ENCODE assay signal across 1 cellular context in the genomic region with DNA sequence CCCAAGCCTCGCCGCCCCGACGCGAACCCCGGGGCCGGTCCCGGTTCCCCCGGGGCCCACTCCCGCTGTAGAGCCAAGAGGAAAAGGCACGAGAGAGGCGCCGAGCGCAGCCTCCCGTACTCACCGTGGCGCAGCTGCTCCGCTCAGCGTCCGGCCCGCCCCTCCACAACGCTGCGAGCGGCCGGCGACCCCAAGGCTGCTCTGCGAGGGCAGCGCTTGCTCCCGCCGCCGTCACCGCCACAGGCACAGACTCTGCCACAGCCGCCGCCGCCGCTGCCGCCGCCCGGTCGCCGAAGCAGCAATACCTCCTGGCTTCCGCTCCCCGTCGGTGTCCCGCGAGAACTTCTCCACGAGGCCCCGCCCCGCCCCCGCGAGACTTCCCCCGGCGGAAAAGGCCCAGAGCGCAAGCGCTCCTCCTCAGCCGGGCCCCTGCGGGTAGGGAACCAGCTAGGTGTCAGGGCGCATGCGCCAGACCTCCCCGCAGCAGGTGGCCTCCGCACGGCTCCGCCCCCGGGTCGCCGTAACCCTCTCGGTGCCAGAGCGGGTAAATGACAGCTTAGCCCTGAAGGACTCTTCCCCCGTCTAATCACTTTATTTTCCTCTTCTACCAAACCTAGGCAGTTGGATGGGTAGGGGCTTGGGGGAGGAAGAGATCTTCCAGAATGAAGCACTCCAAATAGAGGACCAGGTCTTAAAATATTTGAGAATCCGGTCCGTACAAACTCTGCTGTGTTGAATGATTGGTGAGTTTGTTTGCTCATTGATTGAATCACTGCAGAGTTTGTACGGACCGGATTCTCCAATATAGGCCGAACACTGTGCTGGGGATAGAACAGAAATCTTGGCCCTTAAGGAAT.
TF ChIP-seq lines count a peak whose summit lies in the region.

A gene (minus strand): TSS at position 314 of the 857 bp plus-strand sequence. CDS start 12,050 bp downstream, outside the sequence.

TF ChIP-seq in A549, 52 proteins besides CTCF, POLR2A, EP300 and RAD21 (continued from another document):
- TF ChIP-seq, protein P1, sequence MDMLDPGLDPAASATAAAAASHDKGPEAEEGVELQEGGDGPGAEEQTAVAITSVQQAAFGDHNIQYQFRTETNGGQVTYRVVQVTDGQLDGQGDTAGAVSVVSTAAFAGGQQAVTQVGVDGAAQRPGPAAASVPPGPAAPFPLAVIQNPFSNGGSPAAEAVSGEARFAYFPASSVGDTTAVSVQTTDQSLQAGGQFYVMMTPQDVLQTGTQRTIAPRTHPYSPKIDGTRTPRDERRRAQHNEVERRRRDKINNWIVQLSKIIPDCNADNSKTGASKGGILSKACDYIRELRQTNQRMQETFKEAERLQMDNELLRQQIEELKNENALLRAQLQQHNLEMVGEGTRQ (IDR thresholded peaks at IDR 0.05) = peak; percentile 41; the same call in 1 of the 2 replicates
- TF ChIP-seq SMC3 (IDR thresholded peaks at IDR 0.05) = no peak
- TF ChIP-seq, protein P2, sequence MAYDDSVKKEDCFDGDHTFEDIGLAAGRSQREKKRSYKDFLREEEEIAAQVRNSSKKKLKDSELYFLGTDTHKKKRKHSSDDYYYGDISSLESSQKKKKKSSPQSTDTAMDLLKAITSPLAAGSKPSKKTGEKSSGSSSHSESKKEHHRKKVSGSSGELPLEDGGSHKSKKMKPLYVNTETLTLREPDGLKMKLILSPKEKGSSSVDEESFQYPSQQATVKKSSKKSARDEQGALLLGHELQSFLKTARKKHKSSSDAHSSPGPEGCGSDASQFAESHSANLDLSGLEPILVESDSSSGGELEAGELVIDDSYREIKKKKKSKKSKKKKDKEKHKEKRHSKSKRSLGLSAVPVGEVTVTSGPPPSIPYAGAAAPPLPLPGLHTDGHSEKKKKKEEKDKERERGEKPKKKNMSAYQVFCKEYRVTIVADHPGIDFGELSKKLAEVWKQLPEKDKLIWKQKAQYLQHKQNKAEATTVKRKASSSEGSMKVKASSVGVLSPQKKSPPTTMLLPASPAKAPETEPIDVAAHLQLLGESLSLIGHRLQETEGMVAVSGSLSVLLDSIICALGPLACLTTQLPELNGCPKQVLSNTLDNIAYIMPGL (CRISPR knock-in tag; IDR thresholded peaks at IDR 0.05; ENCODE audit: borderline replicate concordance) = no peak
- TF ChIP-seq RFX5 (IDR thresholded peaks at IDR 0.05) = no peak
- no peak for TF ChIP-seq CBX2 (IDR thresholded peaks at IDR 0.05; ENCODE audit: borderline replicate concordance, low read depth)
- TF ChIP-seq JUNB (IDR thresholded peaks at IDR 0.05) = no peak
- TF ChIP-seq MAZ (IDR thresholded peaks at IDR 0.05; ENCODE audit: borderline replicate concordance, low read depth, low read length) = no peak
- no peak for TF ChIP-seq FOSL2 (IDR thresholded peaks at IDR 0.05)
- no peak for TF ChIP-seq FOSL2 (CRISPR knock-in tag; IDR thresholded peaks at IDR 0.05)
- TF ChIP-seq, protein P3, sequence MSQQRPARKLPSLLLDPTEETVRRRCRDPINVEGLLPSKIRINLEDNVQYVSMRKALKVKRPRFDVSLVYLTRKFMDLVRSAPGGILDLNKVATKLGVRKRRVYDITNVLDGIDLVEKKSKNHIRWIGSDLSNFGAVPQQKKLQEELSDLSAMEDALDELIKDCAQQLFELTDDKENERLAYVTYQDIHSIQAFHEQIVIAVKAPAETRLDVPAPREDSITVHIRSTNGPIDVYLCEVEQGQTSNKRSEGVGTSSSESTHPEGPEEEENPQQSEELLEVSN (IDR thresholded peaks at IDR 0.05; ENCODE audit: borderline replicate concordance, low read depth) = 0 out of 2 replicates have a peak, but pooled peaks have one; percentile 24
- TF ChIP-seq, protein P4, sequence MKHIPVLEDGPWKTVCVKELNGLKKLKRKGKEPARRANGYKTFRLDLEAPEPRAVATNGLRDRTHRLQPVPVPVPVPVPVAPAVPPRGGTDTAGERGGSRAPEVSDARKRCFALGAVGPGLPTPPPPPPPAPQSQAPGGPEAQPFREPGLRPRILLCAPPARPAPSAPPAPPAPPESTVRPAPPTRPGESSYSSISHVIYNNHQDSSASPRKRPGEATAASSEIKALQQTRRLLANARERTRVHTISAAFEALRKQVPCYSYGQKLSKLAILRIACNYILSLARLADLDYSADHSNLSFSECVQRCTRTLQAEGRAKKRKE (CRISPR knock-in tag; IDR thresholded peaks at IDR 0.05; ENCODE audit: low read depth) = no peak
- TF ChIP-seq ZSCAN20 (CRISPR knock-in tag; IDR thresholded peaks at IDR 0.05) = no peak
- no peak for TF ChIP-seq FOSB (CRISPR knock-in tag; IDR thresholded peaks at IDR 0.05)
- no peak for TF ChIP-seq BHLHE40 (IDR thresholded peaks at IDR 0.05; ENCODE audit: low read depth, low read length)
- no peak for TF ChIP-seq RCOR1 (IDR thresholded peaks at IDR 0.05; ENCODE audit: low read depth, low read length)
- TF ChIP-seq CEBPB (IDR thresholded peaks at IDR 0.05) = no peak
- TF ChIP-seq NR3C1 (IDR thresholded peaks at IDR 0.05) = no peak
- no peak for TF ChIP-seq HOXB13 (CRISPR knock-in tag; IDR thresholded peaks at IDR 0.05; ENCODE audit: low read depth)
- TF ChIP-seq PHF8 (IDR thresholded peaks at IDR 0.05; ENCODE audit: borderline replicate concordance, low read depth) = peak; percentile 66; the same call in 1 of the 2 replicates
- no peak for TF ChIP-seq HEYL (CRISPR knock-in tag; IDR thresholded peaks at IDR 0.05)
- TF ChIP-seq NPAS2 (CRISPR knock-in tag; IDR thresholded peaks at IDR 0.05; ENCODE audit: borderline replicate concordance) = no peak
- TF ChIP-seq, protein P5, sequence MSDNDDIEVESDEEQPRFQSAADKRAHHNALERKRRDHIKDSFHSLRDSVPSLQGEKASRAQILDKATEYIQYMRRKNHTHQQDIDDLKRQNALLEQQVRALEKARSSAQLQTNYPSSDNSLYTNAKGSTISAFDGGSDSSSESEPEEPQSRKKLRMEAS (IDR thresholded peaks at IDR 0.05) = peak; percentile 24; the same call in 1 of the 2 replicates
- no peak for TF ChIP-seq SREBF2 (IDR thresholded peaks at IDR 0.05)
- TF ChIP-seq POLR2AphosphoS2 (conservative IDR thresholded peaks at IDR 0.05; ENCODE audit: low read length) = no peak
- TF ChIP-seq, protein P6, sequence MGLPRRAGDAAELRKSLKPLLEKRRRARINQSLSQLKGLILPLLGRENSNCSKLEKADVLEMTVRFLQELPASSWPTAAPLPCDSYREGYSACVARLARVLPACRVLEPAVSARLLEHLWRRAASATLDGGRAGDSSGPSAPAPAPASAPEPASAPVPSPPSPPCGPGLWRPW (IDR thresholded peaks at IDR 0.05) = no peak
- TF ChIP-seq KDM5A (IDR thresholded peaks at IDR 0.05) = no peak; the same call in 1 of the 2 replicates
- TF ChIP-seq, protein P7, sequence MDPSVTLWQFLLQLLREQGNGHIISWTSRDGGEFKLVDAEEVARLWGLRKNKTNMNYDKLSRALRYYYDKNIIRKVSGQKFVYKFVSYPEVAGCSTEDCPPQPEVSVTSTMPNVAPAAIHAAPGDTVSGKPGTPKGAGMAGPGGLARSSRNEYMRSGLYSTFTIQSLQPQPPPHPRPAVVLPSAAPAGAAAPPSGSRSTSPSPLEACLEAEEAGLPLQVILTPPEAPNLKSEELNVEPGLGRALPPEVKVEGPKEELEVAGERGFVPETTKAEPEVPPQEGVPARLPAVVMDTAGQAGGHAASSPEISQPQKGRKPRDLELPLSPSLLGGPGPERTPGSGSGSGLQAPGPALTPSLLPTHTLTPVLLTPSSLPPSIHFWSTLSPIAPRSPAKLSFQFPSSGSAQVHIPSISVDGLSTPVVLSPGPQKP (IDR thresholded peaks at IDR 0.05; ENCODE audit: low read depth, low read length) = no peak
- no peak for TF ChIP-seq ZC3H11A (IDR thresholded peaks at IDR 0.05)
- TF ChIP-seq TFCP2L1 (CRISPR knock-in tag; IDR thresholded peaks at IDR 0.05) = peak; percentile 82; the same call in 1 of the 2 replicates
- no peak for TF ChIP-seq TP53 (CRISPR knock-in tag; IDR thresholded peaks at IDR 0.05)
- no peak for TF ChIP-seq ZFP36 (IDR thresholded peaks at IDR 0.05; ENCODE audit: borderline replicate concordance, partially characterized antibody)
- TF ChIP-seq CBX8 (IDR thresholded peaks at IDR 0.05) = no peak
- TF ChIP-seq RNF2 (IDR thresholded peaks at IDR 0.05; ENCODE audit: borderline replicate concordance, low read depth) = no peak
- peak; percentile 92 for TF ChIP-seq CHD2 (IDR thresholded peaks at IDR 0.05; ENCODE audit: low read length, partially characterized antibody)
- TF ChIP-seq RARB (CRISPR knock-in tag; IDR thresholded peaks at IDR 0.05) = no peak
- no peak for TF ChIP-seq HOXA7 (CRISPR knock-in tag; IDR thresholded peaks at IDR 0.05)
- peak; percentile 60; the same call in 1 of the 2 replicates for TF ChIP-seq GATA3 (IDR thresholded peaks at IDR 0.05; ENCODE audit: borderline replicate concordance)
- TF ChIP-seq HOXB5 (CRISPR knock-in tag; IDR thresholded peaks at IDR 0.05) = no peak
- peak; percentile 53; the same call in 1 of the 2 replicates for TF ChIP-seq MYC (IDR thresholded peaks at IDR 0.05; ENCODE audit: borderline replicate concordance, low read length)
- TF ChIP-seq CHD4 (IDR thresholded peaks at IDR 0.05; ENCODE audit: borderline replicate concordance) = no peak
- TF ChIP-seq NFE2L2 (conservative IDR thresholded peaks at IDR 0.05; ENCODE audit: low read length) = no peak
- TF ChIP-seq HDAC2 (IDR thresholded peaks at IDR 0.05) = no peak
